Comparison of ENCODE assay signal across 22 cellular contexts in genomic region chr7:112485766-112486165, GRCh38.
"Had no signal": no experiment of that assay in that cellular context is flagged by ENCODE, and none has a peak within 500 bp of the region (broad histone marks: within the 10 kb centered on the region; RNA-seq: fewer than 3 reads in every experiment).

No MANE protein-coding gene starts in this region.

- H3K27me3 ChIP-seq: hepatocyte, right lobe of liver, spleen had no signal

- ATAC-seq: right lobe of liver; stimulated activated memory B cell treated with anti-CD40 and anti-IgM and Interleukin-4, amounts not matched to agents 10 μg/mL and 1 μg/mL and 100 μg/mL, for 72 hours; stimulated activated naive CD8-positive, alpha-beta T cell treated with anti-CD3 and anti-CD28 coated beads, Interleukin-15, amount 100 ng/mL, for 72 hours had no signal

- H3K4me1 ChIP-seq: prostate gland, right lobe of liver had no signal

- H3K79me2 ChIP-seq: hepatocyte, parathyroid adenoma had no signal

- H3K9me3 ChIP-seq: left ventricle myocardium inferior, lower lobe of right lung, prostate gland, right lobe of liver, spleen had no signal

- H3K36me3 ChIP-seq: left ventricle myocardium inferior, lower lobe of right lung, prostate gland, right lobe of liver had no signal

- H3K27ac ChIP-seq: parathyroid adenoma, prostate gland, right lobe of liver had no signal

- H3K9ac ChIP-seq: parathyroid adenoma had no signal

- DNase-seq: effector CD4-positive, alpha-beta T cell; endodermal cell; erythroblast; foreskin fibroblast; head of caudate nucleus; kidney; left cardiac atrium; left ventricle myocardium inferior; lower lobe of right lung; naive B cell; occipital lobe; retina; right lobe of liver; spleen; stimulated activated CD4-positive, alpha-beta T cell treated with anti-CD3 and anti-CD28 coated beads, Interleukin-15, amount 100 ng/mL, for 24 hours; stimulated activated CD4-positive, alpha-beta T cell treated with anti-CD3 and anti-CD28 coated beads, Interleukin-1b, Interleukin-23, amount 100 ng/mL, for 48 hours; stimulated activated CD4-positive, alpha-beta T cell treated with anti-CD3 and anti-CD28 coated beads, Interleukin-4, amount 100 ng/mL, for 24 hours; stimulated activated naive CD8-positive, alpha-beta T cell treated with anti-CD3 and anti-CD28 coated beads, Interleukin-15, amount 100 ng/mL, for 72 hours had no signal

- H3K4me3 ChIP-seq: hepatocyte, left ventricle myocardium inferior, lower lobe of right lung, prostate gland, right lobe of liver, spleen had no signal

- H2AFZ ChIP-seq: hepatocyte, parathyroid adenoma had no signal

- H3K4me2 ChIP-seq: hepatocyte had no signal
